ENCODE assay signal across 8 cellular contexts in the genomic region with DNA sequence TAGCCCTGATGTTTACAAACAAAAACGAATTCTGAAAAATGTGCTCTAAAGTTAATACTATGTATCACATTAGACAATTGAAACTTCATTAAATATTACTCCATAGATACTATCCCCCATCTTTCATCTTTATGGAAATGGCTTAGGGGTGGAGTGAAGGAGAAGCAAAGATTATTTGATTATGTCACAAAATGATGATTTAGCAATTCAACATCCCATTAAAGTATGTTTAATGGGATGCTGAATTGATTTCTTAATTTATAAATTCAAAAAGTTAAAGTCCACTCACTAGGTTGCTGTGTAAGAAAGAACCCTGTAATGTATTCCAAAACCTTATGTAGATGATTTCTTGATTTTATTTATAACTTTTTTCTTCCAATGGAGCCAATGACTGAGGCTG.
"Had no signal": no experiment of that assay in that cellular context is flagged by ENCODE, and none has a peak within 500 bp of the region (broad histone marks: within the 10 kb centered on the region; RNA-seq: fewer than 3 reads in every experiment).

No MANE protein-coding gene starts in this region.

- FAIRE-seq: G401.6, GM12878, GM12891, GM12892, GM18507, GM19239 had no signal

- ATAC-seq: GM12878 had no signal

- H3K4me3 ChIP-seq: GM12878 had no signal

- DNase-seq: GDM1, GF-D8 had no signal
